Comparison of ENCODE assay signal across 13 cellular contexts in genomic region chr2:235675678-235676535, GRCh38.
A peak's percentile ranks its signal among the peaks of the same experiment; 100 is the strongest.
DNase-seq lines count a peak whose midpoint lies in the region; ATAC-seq, FAIRE-seq and TF ChIP-seq lines count a peak whose summit lies in the region.
"Had no signal": no experiment of that assay in that cellular context is flagged by ENCODE, and none has a peak within 500 bp of the region (broad histone marks: within the 10 kb centered on the region; RNA-seq: fewer than 3 reads in every experiment).

No MANE protein-coding gene starts in this region.

- intact Hi-C loops in uterus (cut with DNase I; ENCODE audit: low total_unique reads): no loop called here

- 69 to 80% methylated on average over 2 to 3 of the region's 3 CpGs for WGBS in gastroesophageal sphincter (ENCODE audit: low coverage in 1 of 2), 2 donors

- H3K79me2 ChIP-seq in astrocyte (ENCODE audit: insufficient read depth, low read length): peaks cover 24% of the 10 kb centered on the region

- TF ChIP-seq EP300 in gastroesophageal sphincter (IDR thresholded peaks at IDR 0.05): no peak

- no peak overlapping the region for H3K4me2 ChIP-seq in astrocyte (ENCODE audit: low read length)

- CTCF ChIA-PET in HEK293 (lab: Yijun Ruan, JAX): interaction anchor here (0.7 to 1.5 kb wide), 3 partner anchors 23 to 91 kb away, joined by 3 read pairs; no protein-coding TSS in a partner anchor

- no peaks in the 10 kb centered on the region for H3K9me3 Mint-ChIP-seq in astrocyte (ENCODE audit: unreplicated experiment)
- H3K9me3 Mint-ChIP-seq: CD8-positive, alpha-beta memory T cell had no signal

- H3K27me3 Mint-ChIP-seq in astrocyte (ENCODE audit: low read depth, unreplicated experiment): no peaks in the 10 kb centered on the region

- FAIRE-seq in astrocyte (lab: Jason Lieb, UNC): peak; percentile 29

- H3K27ac ChIP-seq in HEK293 (ENCODE audit: extremely low read depth, low read depth, low read length) (no peak overlapping the region), astrocyte (ENCODE audit: low read depth, low read length) (no peak overlapping the region), Peyer's patch (no peak overlapping the region), uterus (no peak overlapping the region), gastroesophageal sphincter (no peak overlapping the region)
- H3K27ac ChIP-seq: body of pancreas had no signal

- TF ChIP-seq CTCF in AG09309 (IDR thresholded peaks at IDR 0.05; ENCODE audit: control insufficient read depth, insufficient read depth, low read depth, low read length, missing control alignments): peak; percentile 6
- no peak for TF ChIP-seq CTCF in HEK293 (tag by site-specific recombination; IDR thresholded peaks at IDR 0.05)
- no peak for TF ChIP-seq CTCF in astrocyte (IDR thresholded peaks at IDR 0.05; ENCODE audit: insufficient read depth, low read depth, low read length)
- peak in 2 of 6 experiments; percentile 12 to 18 for TF ChIP-seq CTCF in Peyer's patch (IDR thresholded peaks at IDR 0.05)
- no peak for TF ChIP-seq CTCF in uterus (IDR thresholded peaks at IDR 0.05)
- TF ChIP-seq CTCF in gastroesophageal sphincter (IDR thresholded peaks at IDR 0.05): peak in 1 of 4 experiments; percentile 11

- no peak overlapping the region for H3K9ac ChIP-seq in astrocyte (ENCODE audit: low read length)

- DNase-seq in AG09309 (ENCODE audit: low read depth) (no peak), astrocyte (ENCODE audit: low read depth) (peak; percentile 41), kidney glomerular epithelial cell (lab: John Stamatoyannopoulos, UW) (peak; percentile 50), Peyer's patch (no peak), uterus (no peak)
- DNase-seq in activated naive CD4-positive, alpha-beta T cell treated with anti-CD3 and anti-CD28 coated beads, Interleukin-2, amount 50 U/mL, for 16 hours: no peak
- DNase-seq: body of pancreas; CD8-positive, alpha-beta memory T cell; MV-4-11; NCI-H524 treated with DMSO at 0.1 percent for 48 hours; stimulated activated CD4-positive, alpha-beta T cell treated with anti-CD3 and anti-CD28 coated beads, Interleukin-2, amount 100 ng/mL, for 48 hours had no signal

- no peak for ATAC-seq in gastroesophageal sphincter
- ATAC-seq: body of pancreas had no signal

- H3K36me3 ChIP-seq in HEK293 (ENCODE audit: control insufficient read depth in 2 of 2, insufficient read depth in 1 of 2, low read length in 2 of 2) (no peaks in the 10 kb centered on the region), astrocyte (ENCODE audit: insufficient read depth, low read length) (no peaks in the 10 kb centered on the region), Peyer's patch (no peaks in the 10 kb centered on the region), uterus (no peaks in the 10 kb centered on the region), gastroesophageal sphincter (no peaks in the 10 kb centered on the region)

- peaks cover 44% of the 10 kb centered on the region for H3K4me1 Mint-ChIP-seq in astrocyte (ENCODE audit: low read depth, unreplicated experiment)

- POLR2A ChIA-PET in HEK293 (lab: Yijun Ruan, JAX): no interaction called here

- H3K27me3 ChIP-seq in astrocyte (ENCODE audit: insufficient read depth, low read length) (peaks cover 26% of the 10 kb centered on the region), Peyer's patch (no peaks in the 10 kb centered on the region), uterus (no peaks in the 10 kb centered on the region), gastroesophageal sphincter (no peaks in the 10 kb centered on the region)
- H3K27me3 ChIP-seq: body of pancreas had no signal

- H2AFZ ChIP-seq in astrocyte (ENCODE audit: low read depth, low read length): no peak overlapping the region

- H3K4me3 ChIP-seq in AG09309 (ENCODE audit: control insufficient read depth, low read depth, low read length): no peak overlapping the region
- H3K4me3 ChIP-seq in HEK293 (ENCODE audit: low read depth, low read length): no peak overlapping the region
- H3K4me3 ChIP-seq in astrocyte (ENCODE audit: insufficient read depth, low read depth, low read length): no peak overlapping the region
- H3K4me3 ChIP-seq in Peyer's patch: no peak overlapping the region
- no peak overlapping the region for H3K4me3 ChIP-seq in uterus
- no peak overlapping the region for H3K4me3 ChIP-seq in gastroesophageal sphincter
- H3K4me3 ChIP-seq: body of pancreas had no signal

- H3K9me3 ChIP-seq in HEK293 (ENCODE audit: control insufficient read depth, insufficient read depth, low read depth, low read length) (no peaks in the 10 kb centered on the region), astrocyte (ENCODE audit: insufficient read depth, low read depth, low read length) (no peaks in the 10 kb centered on the region), Peyer's patch (no peaks in the 10 kb centered on the region), uterus (no peaks in the 10 kb centered on the region), gastroesophageal sphincter (no peaks in the 10 kb centered on the region)
- H3K9me3 ChIP-seq: body of pancreas had no signal

- peaks cover 91% of the 10 kb centered on the region for H4K20me1 ChIP-seq in astrocyte (ENCODE audit: insufficient read depth, low read length)

- H3K4me3 Mint-ChIP-seq in astrocyte (ENCODE audit: unreplicated experiment): peak overlapping the region; percentile 7
- H3K4me3 Mint-ChIP-seq: CD8-positive, alpha-beta memory T cell had no signal

- H3K27ac Mint-ChIP-seq in astrocyte (ENCODE audit: unreplicated experiment): peak overlapping the region; percentile 1

- peaks cover 14% of the 10 kb centered on the region for H3K4me1 ChIP-seq in HEK293 (ENCODE audit: control insufficient read depth, insufficient read depth, low read length)
- H3K4me1 ChIP-seq in astrocyte (ENCODE audit: insufficient read depth, low read length): no peaks in the 10 kb centered on the region
- peaks cover 0 to 22% (median 0%) of the 10 kb centered on the region in 4 donors for H3K4me1 ChIP-seq in Peyer's patch
- H3K4me1 ChIP-seq in uterus: peaks cover 0 to 4% of the 10 kb centered on the region in 2 donors
- peaks cover 0 to 76% (median 21%) of the 10 kb centered on the region in 3 donors for H3K4me1 ChIP-seq in gastroesophageal sphincter

- H3K36me3 Mint-ChIP-seq in astrocyte (ENCODE audit: low read depth, unreplicated experiment): no peaks in the 10 kb centered on the region
- H3K36me3 Mint-ChIP-seq: CD8-positive, alpha-beta memory T cell had no signal

- TF ChIP-seq POLR2A in Peyer's patch (IDR thresholded peaks at IDR 0.05) (no peak), uterus (IDR thresholded peaks at IDR 0.05) (no peak), gastroesophageal sphincter (IDR thresholded peaks at IDR 0.05) (no peak)

TF ChIP-seq in HEK293, 187 proteins besides CTCF, POLR2A, EP300 and RAD21:
- TF ChIP-seq ZFP3 (tag by site-specific recombination; IDR thresholded peaks at IDR 0.05; ENCODE audit: low read depth) (peak; percentile 56; the same call in 1 of the 2 replicates), TRIM28 (IDR thresholded peaks at IDR 0.05; ENCODE audit: borderline replicate concordance, low read length) (0 out of 2 replicates have a peak, but pooled peaks have one; percentile 41), ZNF274 (IDR thresholded peaks at IDR 0.05; ENCODE audit: low read length) (no peak), ZNF274 (tag by site-specific recombination; IDR thresholded peaks at IDR 0.05; ENCODE audit: borderline replicate concordance) (no peak)

Comparison
In these comparisons a context has a peak if more than half of its experiments do, and no peak if none do; other contexts are left out.
1. DNase-seq: peak in astrocyte (single experiment) and kidney glomerular epithelial cell (single experiment); none in AG09309 (single experiment), Peyer's patch (0 of 3), uterus (0 of 2) and activated naive CD4-positive, alpha-beta T cell treated with anti-CD3 and anti-CD28 coated beads, Interleukin-2, amount 50 U/mL, for 16 hours (single experiment).